Comparison of ENCODE assay signal across 20 cellular contexts in genomic region chr5:32850792-32851191, GRCh38.
DNase-seq lines count a peak whose midpoint lies in the region; TF ChIP-seq lines count a peak whose summit lies in the region.
"Had no signal": no experiment of that assay in that cellular context is flagged by ENCODE, and none has a peak within 500 bp of the region (broad histone marks: within the 10 kb centered on the region; RNA-seq: fewer than 3 reads in every experiment).

No MANE protein-coding gene starts in this region.

- H3K9me3 Mint-ChIP-seq in activated T-helper 1 cell treated with anti-CD3 and anti-CD28 coated beads, Interleukin-12 subunit alpha, Interleukin-12 subunit beta, Interleukin-2, Interleukin-4 antibody, amounts not matched to agents 30 ng/mL and 10 ng/mL and 1 ng/mL, durations not matched to agents 14 hours and 24 hours and 36 hours, result peaks cover 5% of the 10 kb centered on the region

- H3K4me2 ChIP-seq in mesenchymal stem cell (ENCODE audit: low read length, poor library complexity, severe bottlenecking), result no peak overlapping the region
- H3K4me2 ChIP-seq: BLaER1 had no signal

- H2BK15ac ChIP-seq in mesenchymal stem cell (ENCODE audit: low read depth, poor library complexity, severe bottlenecking), result no peak overlapping the region

- no peak overlapping the region for H3K4ac ChIP-seq in mesenchymal stem cell (ENCODE audit: low read depth in 1 of 2, low read length in 2 of 2)

- no peaks in the 10 kb centered on the region for H3K27me3 Mint-ChIP-seq in activated T-helper 1 cell treated with anti-CD3 and anti-CD28 coated beads, Interleukin-12 subunit alpha, Interleukin-12 subunit beta, Interleukin-2, Interleukin-4 antibody, amounts not matched to agents 30 ng/mL and 10 ng/mL and 1 ng/mL, durations not matched to agents 14 hours and 24 hours and 36 hours (ENCODE audit: insufficient read depth)
- H3K27me3 Mint-ChIP-seq: CD4-positive, CD25-positive, alpha-beta regulatory T cell had no signal

- no peak overlapping the region for H2BK5ac ChIP-seq in mesenchymal stem cell (ENCODE audit: low read depth, low read length, poor library complexity, severe bottlenecking)

- no peak overlapping the region for H3K27ac Mint-ChIP-seq in activated T-helper 1 cell treated with anti-CD3 and anti-CD28 coated beads, Interleukin-12 subunit alpha, Interleukin-12 subunit beta, Interleukin-2, Interleukin-4 antibody, amounts not matched to agents 30 ng/mL and 10 ng/mL and 1 ng/mL, durations not matched to agents 14 hours and 24 hours and 36 hours
- H3K27ac Mint-ChIP-seq: B cell; CD4-positive, CD25-positive, alpha-beta regulatory T cell; CD8-positive, alpha-beta T cell; H9 had no signal

- TF ChIP-seq POLR2A in thyroid gland (IDR thresholded peaks at IDR 0.05), result no peak

- H3K14ac ChIP-seq in mesenchymal stem cell (ENCODE audit: low read length in 2 of 2), result no peak overlapping the region

- no peaks in the 10 kb centered on the region for H3K36me3 ChIP-seq in adipocyte (ENCODE audit: control insufficient read depth, insufficient read depth, low read length, severe bottlenecking)
- no peaks in the 10 kb centered on the region for H3K36me3 ChIP-seq in mesenchymal stem cell (ENCODE audit: control insufficient read depth in 1 of 2, insufficient read depth in 2 of 2, low read depth in 1 of 2, low read length in 2 of 2)
- no peaks in the 10 kb centered on the region for H3K36me3 ChIP-seq in thyroid gland
- H3K36me3 ChIP-seq: BLaER1 had no signal

- H3K18ac ChIP-seq in mesenchymal stem cell (ENCODE audit: low read depth in 1 of 2, low read length in 2 of 2), result no peak overlapping the region

- peaks cover 4% of the 10 kb centered on the region for H3K9me3 ChIP-seq in adipocyte (ENCODE audit: control insufficient read depth, low read length)
- no peaks in the 10 kb centered on the region for H3K9me3 ChIP-seq in mesenchymal stem cell (ENCODE audit: control insufficient read depth, low read length)
- H3K9me3 ChIP-seq in thyroid gland, result no peaks in the 10 kb centered on the region
- H3K9me3 ChIP-seq: BLaER1, Caco-2 had no signal

- H2BK120ac ChIP-seq in mesenchymal stem cell (ENCODE audit: low read depth, low read length), result no peak overlapping the region

- no peaks in the 10 kb centered on the region for H3K36me3 Mint-ChIP-seq in activated T-helper 1 cell treated with anti-CD3 and anti-CD28 coated beads, Interleukin-12 subunit alpha, Interleukin-12 subunit beta, Interleukin-2, Interleukin-4 antibody, amounts not matched to agents 30 ng/mL and 10 ng/mL and 1 ng/mL, durations not matched to agents 14 hours and 24 hours and 36 hours (ENCODE audit: low read depth)
- H3K36me3 Mint-ChIP-seq: CD4-positive, CD25-positive, alpha-beta regulatory T cell; CD8-positive, alpha-beta T cell had no signal

- H3K9ac ChIP-seq in adipocyte (ENCODE audit: low read length) (no peak overlapping the region), mesenchymal stem cell (ENCODE audit: low read length) (no peak overlapping the region)
- H3K9ac ChIP-seq: BLaER1 had no signal

- no peak for TF ChIP-seq CTCF in thyroid gland (IDR thresholded peaks at IDR 0.05)

- intact Hi-C loops in thyroid gland (cut with DNase I), result no loop called here
- intact Hi-C loops in activated T-helper 1 cell treated with anti-CD3 and anti-CD28 coated beads, Interleukin-12 subunit alpha, Interleukin-12 subunit beta, Interleukin-2, Interleukin-4 antibody, amounts not matched to agents 30 ng/mL and 10 ng/mL and 1 ng/mL, durations not matched to agents 14 hours and 24 hours and 36 hours (cut with micrococcal nuclease), result no loop called here

- no peak overlapping the region for H2AFZ ChIP-seq in mesenchymal stem cell (ENCODE audit: low read depth, low read length)

- no peak overlapping the region for H2BK12ac ChIP-seq in mesenchymal stem cell (ENCODE audit: low read length in 2 of 2)

- H3K4me3 ChIP-seq in adipocyte (ENCODE audit: low read length) (peak overlapping the region; percentile 8), mesenchymal stem cell (ENCODE audit: insufficient read depth in 1 of 2, low read depth in 1 of 2, low read length in 2 of 2) (no peak overlapping the region), thyroid gland (replicated peaks in 1 of 3) (no peak overlapping the region)
- H3K4me3 ChIP-seq: BLaER1, GM12878 had no signal

- H4K91ac ChIP-seq in mesenchymal stem cell (ENCODE audit: low read length), result no peak overlapping the region

- H3K4me3 Mint-ChIP-seq in activated T-helper 1 cell treated with anti-CD3 and anti-CD28 coated beads, Interleukin-12 subunit alpha, Interleukin-12 subunit beta, Interleukin-2, Interleukin-4 antibody, amounts not matched to agents 30 ng/mL and 10 ng/mL and 1 ng/mL, durations not matched to agents 14 hours and 24 hours and 36 hours, result no peak overlapping the region
- H3K4me3 Mint-ChIP-seq: B cell; CD4-positive, CD25-positive, alpha-beta regulatory T cell; CD8-positive, alpha-beta T cell; H9 had no signal

- no peaks in the 10 kb centered on the region for H3K4me1 Mint-ChIP-seq in activated T-helper 1 cell treated with anti-CD3 and anti-CD28 coated beads, Interleukin-12 subunit alpha, Interleukin-12 subunit beta, Interleukin-2, Interleukin-4 antibody, amounts not matched to agents 30 ng/mL and 10 ng/mL and 1 ng/mL, durations not matched to agents 14 hours and 24 hours and 36 hours (ENCODE audit: low read depth)
- H3K4me1 Mint-ChIP-seq: B cell; CD4-positive, CD25-positive, alpha-beta regulatory T cell had no signal

- peaks cover 28% of the 10 kb centered on the region for H3K4me1 ChIP-seq in adipocyte (ENCODE audit: control insufficient read depth, insufficient read depth, low read length)
- peaks cover 3% of the 10 kb centered on the region for H3K4me1 ChIP-seq in mesenchymal stem cell (ENCODE audit: control insufficient read depth, insufficient read depth, low read depth, low read length)
- peaks cover 25 to 34% of the 10 kb centered on the region in 2 donors for H3K4me1 ChIP-seq in thyroid gland
- H3K4me1 ChIP-seq: BLaER1, Caco-2 had no signal

- DNase-seq in EH (ENCODE audit: low read depth) (peak; percentile 6), adipocyte (ENCODE audit: low read depth) (no peak), mesenchymal stem cell (no peak), thyroid gland (no peak), NCI-H524 treated with DMSO at 0.1 percent for 48 hours (lab: John Stamatoyannopoulos, UW) (no peak), H4 (ENCODE audit: low spot score) (no peak)
- no peak for DNase-seq in activated T-helper 1 cell treated with anti-CD3 and anti-CD28 coated beads, Interleukin-12 subunit alpha, Interleukin-12 subunit beta, Interleukin-2, Interleukin-4 antibody, amounts not matched to agents 30 ng/mL and 10 ng/mL and 1 ng/mL, durations not matched to agents 14 hours and 24 hours and 36 hours (ENCODE audit: low spot score)
- DNase-seq: Caco-2; CD4-positive, CD25-positive, alpha-beta regulatory T cell; CD8-positive, alpha-beta T cell; DMS153; DND-41; EL; GDM1; GOT3; H9 had no signal

- 100% methylated on average over 1 of the region's 1 CpG for WGBS in mesenchymal stem cell
- WGBS in thyroid gland, 2 donors, result 86 to 98% methylated on average over 1 of the region's 1 CpG

- peak overlapping the region; percentile 24 for H2AK5ac ChIP-seq in mesenchymal stem cell (ENCODE audit: low read length, severe bottlenecking)

- H3K27me3 ChIP-seq in adipocyte (replicated peaks; ENCODE audit: control insufficient read depth, insufficient read depth, low read length), result peaks cover 6% of the 10 kb centered on the region
- peaks cover 0 to 31% of the 10 kb centered on the region in 2 experiments for H3K27me3 ChIP-seq in mesenchymal stem cell (ENCODE audit: control insufficient read depth in 1 of 2, insufficient read depth in 1 of 2, low read length in 2 of 2)
- H3K27me3 ChIP-seq in thyroid gland, result no peaks in the 10 kb centered on the region
- H3K27me3 ChIP-seq: BLaER1 had no signal

- no peak overlapping the region for H4K8ac ChIP-seq in mesenchymal stem cell (ENCODE audit: low read length)

- no peaks in the 10 kb centered on the region for H3K79me1 ChIP-seq in mesenchymal stem cell (replicated peaks; ENCODE audit: low read length, poor library complexity, severe bottlenecking)

- H3K27ac ChIP-seq in mesenchymal stem cell (ENCODE audit: low read length, poor library complexity, severe bottlenecking), result no peak overlapping the region
- H3K27ac ChIP-seq in thyroid gland, result peak overlapping the region; percentile 78 to 89 (median 86)
- H3K27ac ChIP-seq: BLaER1, C4-2B had no signal

- no peak overlapping the region for H3K23ac ChIP-seq in mesenchymal stem cell (ENCODE audit: low read length in 2 of 2)
